In the genomic region with DNA sequence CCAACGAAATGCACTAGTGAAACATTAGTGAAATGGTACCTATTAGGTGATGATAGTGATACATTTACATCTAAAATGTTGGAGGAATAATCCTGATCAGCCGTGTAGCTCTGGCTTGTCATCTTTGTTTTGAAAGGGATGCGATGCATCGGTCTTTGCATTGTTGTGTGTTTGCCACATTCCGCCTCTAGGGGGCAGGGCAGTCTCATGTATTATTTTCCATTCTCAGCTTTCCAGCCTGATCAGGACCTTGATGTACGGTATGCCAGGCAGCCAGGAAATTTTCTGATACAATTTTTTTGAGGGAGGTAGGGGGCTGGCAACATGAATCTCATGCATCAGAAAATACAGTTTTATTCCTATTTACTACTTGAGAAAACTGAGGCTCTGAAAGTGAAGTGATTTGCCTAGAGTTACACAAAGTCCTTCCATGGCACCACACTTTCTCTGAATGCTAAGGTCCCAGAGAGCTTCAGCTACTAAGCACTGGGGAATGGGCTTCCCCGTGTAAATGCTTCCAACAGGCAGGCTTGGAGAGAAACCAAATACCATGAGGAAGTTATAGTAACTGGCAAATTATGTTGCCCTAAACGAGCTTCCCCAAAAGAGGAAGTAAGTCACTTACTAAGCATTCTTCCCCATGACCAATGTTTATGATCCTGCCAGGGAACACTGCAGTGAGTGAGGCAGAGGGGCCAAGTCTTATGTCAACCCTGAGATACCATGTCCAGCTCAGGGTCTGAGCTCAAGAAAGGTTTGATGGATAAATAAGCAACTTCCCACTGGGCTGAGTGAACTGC, we compare ENCODE assay signal across 8 cellular contexts. TPM values are rescaled to one million over a fixed set of nuclear protein-coding genes. Genes with fewer than 3 reads are reported as not detected.
DNase-seq lines count a peak whose midpoint lies in the region; ATAC-seq and TF ChIP-seq lines count a peak whose summit lies in the region.

No MANE protein-coding gene starts in this region.

- H3K9me3 ChIP-seq in ascending aorta (no peaks in the 10 kb centered on the region), right atrium auricular region (no peaks in the 10 kb centered on the region), skeletal muscle satellite cell (replicated peaks; ENCODE audit: low read length) (no peaks in the 10 kb centered on the region)

- H3K4me1 ChIP-seq in ascending aorta (no peaks in the 10 kb centered on the region), right atrium auricular region (peaks cover 0 to 9% of the 10 kb centered on the region in 2 donors), skeletal muscle satellite cell (ENCODE audit: control insufficient read depth, insufficient read depth, low read length) (peaks cover 8% of the 10 kb centered on the region)

- H3K4me3 ChIP-seq in LNCaP clone FGC (ENCODE audit: low read depth, low read length) (no peak overlapping the region), ascending aorta (no peak overlapping the region), right atrium auricular region (no peak overlapping the region), skeletal muscle satellite cell (ENCODE audit: low read length) (no peak overlapping the region)

- H3K36me3 ChIP-seq in ascending aorta = no peaks in the 10 kb centered on the region
- H3K36me3 ChIP-seq in right atrium auricular region = no peaks in the 10 kb centered on the region
- H3K36me3 ChIP-seq in skeletal muscle satellite cell (ENCODE audit: insufficient read depth, low read length) = no peaks in the 10 kb centered on the region

- H3K27me3 ChIP-seq in ascending aorta (no peaks in the 10 kb centered on the region), right atrium auricular region (no peaks in the 10 kb centered on the region), skeletal muscle satellite cell (ENCODE audit: control insufficient read depth, insufficient read depth, low read length) (peaks cover 21% of the 10 kb centered on the region)

- peak; percentile 76 for DNase-seq in NCI-H82 (lab: John Stamatoyannopoulos, UW)
- no peak for DNase-seq in NCI-H82 treated with DMSO at 0.1 percent for 48 hours (lab: John Stamatoyannopoulos, UW; ENCODE audit: unreplicated experiment)
- no peak for DNase-seq in LNCaP clone FGC (ENCODE audit: low read depth)
- DNase-seq in T-helper 1 cell = peak in 4 of 5 donors; percentile 18 to 50 (median 35)
- DNase-seq in ascending aorta (ENCODE audit: low spot score in 2 of 2) = peak in 1 of 2 donors; percentile 74
- peak; percentile 81 for DNase-seq in right atrium auricular region (ENCODE audit: low spot score)

- no peak overlapping the region for H3K27ac ChIP-seq in ascending aorta
- no peak overlapping the region for H3K27ac ChIP-seq in right atrium auricular region

- intact Hi-C loops in ascending aorta (cut with DNase I) = loop anchor here (2.0 kb wide), 1 partner anchor 124 kb away; no protein-coding TSS in a partner anchor

- peak overlapping the region; percentile 24 for H3K9ac ChIP-seq in skeletal muscle satellite cell (ENCODE audit: low read depth, low read length)

- ATAC-seq in GM18858 (IDR thresholded peaks at IDR 0.05; ENCODE audit: unreplicated experiment) = no peak

- TF ChIP-seq CTCF in LNCaP clone FGC (IDR thresholded peaks at IDR 0.05; ENCODE audit: control insufficient read depth, extremely low read depth, insufficient read depth) = peak; percentile 64
- peak; percentile 56 to 79 (median 68) for TF ChIP-seq CTCF in ascending aorta (IDR thresholded peaks at IDR 0.05)
- peak; percentile 58 to 86 for TF ChIP-seq CTCF in right atrium auricular region (IDR thresholded peaks at IDR 0.05)

- peak overlapping the region; percentile 43 for H3K4me2 ChIP-seq in skeletal muscle satellite cell (ENCODE audit: low read length)

RNA-seq across cellular contexts. Expression of a gene that starts 31.8 kb away (rescaled TPM):
- total RNA-seq in ascending aorta = 43.3 TPM
- total RNA-seq in right atrium auricular region = 10 to 100 TPM; 10.7 to 13.4 TPM
- total RNA-seq in skeletal muscle satellite cell (2012; rRNA removed) = 10.0 and 10.1 TPM in 2 replicates

Comparison
In these comparisons a context has a peak if more than half of its experiments do, and no peak if none do; other contexts are left out.
1. DNase-seq: peak in NCI-H82 (single experiment), T-helper 1 cell (4 of 5) and right atrium auricular region (single experiment); none in NCI-H82 treated with DMSO at 0.1 percent for 48 hours (single experiment) and LNCaP clone FGC (single experiment).
2. Peak in every context shown above with its lines, with median percentiles within 50 percentile points of each other: CTCF ChIP-seq.